ENCODE assay signal across 1 cellular context in the genomic region with DNA sequence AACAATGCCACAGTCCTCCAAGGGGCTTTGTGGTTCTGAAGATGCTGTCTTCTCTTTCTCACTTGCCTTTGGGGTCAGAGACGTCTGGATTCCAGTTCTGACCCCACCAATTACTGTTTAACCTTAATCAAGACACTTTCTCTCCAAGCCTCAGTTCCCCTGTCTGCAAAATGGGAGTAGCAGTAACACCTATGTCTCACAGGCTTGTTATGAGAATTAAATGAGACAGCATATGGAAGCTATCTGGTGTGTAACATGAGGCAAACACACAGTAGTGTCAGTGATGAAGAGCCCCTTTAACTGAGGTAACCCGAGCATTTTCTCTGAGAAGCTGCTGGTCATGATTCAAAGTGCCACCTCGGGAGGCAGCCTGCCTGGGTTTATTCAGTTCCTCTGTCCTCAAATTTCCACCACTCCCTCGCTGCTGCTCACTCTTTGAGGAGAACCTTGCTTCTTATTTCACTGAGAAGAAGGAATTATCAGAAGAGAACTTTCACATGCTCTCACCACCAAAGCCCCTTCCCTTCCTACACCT.
TF ChIP-seq lines count a peak whose summit lies in the region.

No MANE protein-coding gene starts in this region.

TF ChIP-seq in K562, 482 proteins besides CTCF, POLR2A, EP300 and RAD21 (continued from another document):
- TF ChIP-seq, protein P1, sequence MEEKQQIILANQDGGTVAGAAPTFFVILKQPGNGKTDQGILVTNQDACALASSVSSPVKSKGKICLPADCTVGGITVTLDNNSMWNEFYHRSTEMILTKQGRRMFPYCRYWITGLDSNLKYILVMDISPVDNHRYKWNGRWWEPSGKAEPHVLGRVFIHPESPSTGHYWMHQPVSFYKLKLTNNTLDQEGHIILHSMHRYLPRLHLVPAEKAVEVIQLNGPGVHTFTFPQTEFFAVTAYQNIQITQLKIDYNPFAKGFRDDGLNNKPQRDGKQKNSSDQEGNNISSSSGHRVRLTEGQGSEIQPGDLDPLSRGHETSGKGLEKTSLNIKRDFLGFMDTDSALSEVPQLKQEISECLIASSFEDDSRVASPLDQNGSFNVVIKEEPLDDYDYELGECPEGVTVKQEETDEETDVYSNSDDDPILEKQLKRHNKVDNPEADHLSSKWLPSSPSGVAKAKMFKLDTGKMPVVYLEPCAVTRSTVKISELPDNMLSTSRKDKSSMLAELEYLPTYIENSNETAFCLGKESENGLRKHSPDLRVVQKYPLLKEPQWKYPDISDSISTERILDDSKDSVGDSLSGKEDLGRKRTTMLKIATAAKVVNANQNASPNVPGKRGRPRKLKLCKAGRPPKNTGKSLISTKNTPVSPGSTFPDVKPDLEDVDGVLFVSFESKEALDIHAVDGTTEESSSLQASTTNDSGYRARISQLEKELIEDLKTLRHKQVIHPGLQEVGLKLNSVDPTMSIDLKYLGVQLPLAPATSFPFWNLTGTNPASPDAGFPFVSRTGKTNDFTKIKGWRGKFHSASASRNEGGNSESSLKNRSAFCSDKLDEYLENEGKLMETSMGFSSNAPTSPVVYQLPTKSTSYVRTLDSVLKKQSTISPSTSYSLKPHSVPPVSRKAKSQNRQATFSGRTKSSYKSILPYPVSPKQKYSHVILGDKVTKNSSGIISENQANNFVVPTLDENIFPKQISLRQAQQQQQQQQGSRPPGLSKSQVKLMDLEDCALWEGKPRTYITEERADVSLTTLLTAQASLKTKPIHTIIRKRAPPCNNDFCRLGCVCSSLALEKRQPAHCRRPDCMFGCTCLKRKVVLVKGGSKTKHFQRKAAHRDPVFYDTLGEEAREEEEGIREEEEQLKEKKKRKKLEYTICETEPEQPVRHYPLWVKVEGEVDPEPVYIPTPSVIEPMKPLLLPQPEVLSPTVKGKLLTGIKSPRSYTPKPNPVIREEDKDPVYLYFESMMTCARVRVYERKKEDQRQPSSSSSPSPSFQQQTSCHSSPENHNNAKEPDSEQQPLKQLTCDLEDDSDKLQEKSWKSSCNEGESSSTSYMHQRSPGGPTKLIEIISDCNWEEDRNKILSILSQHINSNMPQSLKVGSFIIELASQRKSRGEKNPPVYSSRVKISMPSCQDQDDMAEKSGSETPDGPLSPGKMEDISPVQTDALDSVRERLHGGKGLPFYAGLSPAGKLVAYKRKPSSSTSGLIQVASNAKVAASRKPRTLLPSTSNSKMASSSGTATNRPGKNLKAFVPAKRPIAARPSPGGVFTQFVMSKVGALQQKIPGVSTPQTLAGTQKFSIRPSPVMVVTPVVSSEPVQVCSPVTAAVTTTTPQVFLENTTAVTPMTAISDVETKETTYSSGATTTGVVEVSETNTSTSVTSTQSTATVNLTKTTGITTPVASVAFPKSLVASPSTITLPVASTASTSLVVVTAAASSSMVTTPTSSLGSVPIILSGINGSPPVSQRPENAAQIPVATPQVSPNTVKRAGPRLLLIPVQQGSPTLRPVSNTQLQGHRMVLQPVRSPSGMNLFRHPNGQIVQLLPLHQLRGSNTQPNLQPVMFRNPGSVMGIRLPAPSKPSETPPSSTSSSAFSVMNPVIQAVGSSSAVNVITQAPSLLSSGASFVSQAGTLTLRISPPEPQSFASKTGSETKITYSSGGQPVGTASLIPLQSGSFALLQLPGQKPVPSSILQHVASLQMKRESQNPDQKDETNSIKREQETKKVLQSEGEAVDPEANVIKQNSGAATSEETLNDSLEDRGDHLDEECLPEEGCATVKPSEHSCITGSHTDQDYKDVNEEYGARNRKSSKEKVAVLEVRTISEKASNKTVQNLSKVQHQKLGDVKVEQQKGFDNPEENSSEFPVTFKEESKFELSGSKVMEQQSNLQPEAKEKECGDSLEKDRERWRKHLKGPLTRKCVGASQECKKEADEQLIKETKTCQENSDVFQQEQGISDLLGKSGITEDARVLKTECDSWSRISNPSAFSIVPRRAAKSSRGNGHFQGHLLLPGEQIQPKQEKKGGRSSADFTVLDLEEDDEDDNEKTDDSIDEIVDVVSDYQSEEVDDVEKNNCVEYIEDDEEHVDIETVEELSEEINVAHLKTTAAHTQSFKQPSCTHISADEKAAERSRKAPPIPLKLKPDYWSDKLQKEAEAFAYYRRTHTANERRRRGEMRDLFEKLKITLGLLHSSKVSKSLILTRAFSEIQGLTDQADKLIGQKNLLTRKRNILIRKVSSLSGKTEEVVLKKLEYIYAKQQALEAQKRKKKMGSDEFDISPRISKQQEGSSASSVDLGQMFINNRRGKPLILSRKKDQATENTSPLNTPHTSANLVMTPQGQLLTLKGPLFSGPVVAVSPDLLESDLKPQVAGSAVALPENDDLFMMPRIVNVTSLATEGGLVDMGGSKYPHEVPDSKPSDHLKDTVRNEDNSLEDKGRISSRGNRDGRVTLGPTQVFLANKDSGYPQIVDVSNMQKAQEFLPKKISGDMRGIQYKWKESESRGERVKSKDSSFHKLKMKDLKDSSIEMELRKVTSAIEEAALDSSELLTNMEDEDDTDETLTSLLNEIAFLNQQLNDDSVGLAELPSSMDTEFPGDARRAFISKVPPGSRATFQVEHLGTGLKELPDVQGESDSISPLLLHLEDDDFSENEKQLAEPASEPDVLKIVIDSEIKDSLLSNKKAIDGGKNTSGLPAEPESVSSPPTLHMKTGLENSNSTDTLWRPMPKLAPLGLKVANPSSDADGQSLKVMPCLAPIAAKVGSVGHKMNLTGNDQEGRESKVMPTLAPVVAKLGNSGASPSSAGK (IDR thresholded peaks at IDR 0.05), result peak; percentile 25; the same call in 1 of the 2 replicates
- TF ChIP-seq PHF21A (IDR thresholded peaks at IDR 0.05; ENCODE audit: borderline replicate concordance, low read depth) (no peak), RCOR1 (IDR thresholded peaks at IDR 0.05; ENCODE audit: borderline replicate concordance in 1 of 2, low read depth in 2 of 2, low read length in 2 of 2) (peak in 1 of 2 experiments; percentile 61; a peak in 1 of 4 replicates), SRSF7 (optimal IDR thresholded peaks at IDR 0.05; ENCODE audit: low read depth, low read length) (no peak), ERF (CRISPR knock-in tag; IDR thresholded peaks at IDR 0.05) (0 out of 2 replicates have a peak, but pooled peaks have one; percentile 6), HDGF (IDR thresholded peaks at IDR 0.05) (peak; percentile 39; the same call in 1 of the 2 replicates)
